In the genomic region with DNA sequence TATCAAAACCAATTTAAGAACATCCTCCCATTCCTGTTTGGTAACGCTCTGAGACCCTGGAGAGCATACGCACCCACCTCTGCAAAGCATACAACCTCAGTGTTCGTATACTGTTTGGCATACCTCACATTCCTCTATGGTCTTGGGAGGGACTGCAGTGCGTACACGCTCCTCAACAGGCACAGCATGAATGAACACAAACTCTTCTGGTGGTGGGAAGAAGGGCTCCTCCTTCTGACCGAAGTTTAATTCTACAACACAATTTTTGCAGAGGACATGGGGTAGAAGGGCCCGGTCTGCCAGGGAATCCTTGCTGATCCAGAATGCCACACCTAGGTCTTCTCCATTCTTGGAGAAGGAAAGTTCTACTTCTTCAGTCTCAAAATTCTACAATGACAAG, we compare ENCODE assay signal across 13 cellular contexts. TPM values are rescaled to one million over a fixed set of nuclear protein-coding genes. Genes with fewer than 3 reads are reported as not detected.
A peak's percentile ranks its signal among the peaks of the same experiment; 100 is the strongest.
DNase-seq lines count a peak whose midpoint lies in the region; ATAC-seq, FAIRE-seq and TF ChIP-seq lines count a peak whose summit lies in the region.
"Had no signal": no experiment of that assay in that cellular context is flagged by ENCODE, and none has a peak within 500 bp of the region (broad histone marks: within the 10 kb centered on the region; RNA-seq: fewer than 3 reads in every experiment).

No MANE protein-coding gene starts in this region.

- H3K9me3 ChIP-seq in PC-3 (ENCODE audit: low read length) (no peaks in the 10 kb centered on the region), endothelial cell of umbilical vein (replicated peaks; ENCODE audit: control insufficient read depth, insufficient read depth, low read length) (no peaks in the 10 kb centered on the region)
- H3K9me3 ChIP-seq: vagina had no signal

- peaks cover 46% of the 10 kb centered on the region for H4K20me1 ChIP-seq in PC-3 (ENCODE audit: low read length)
- H4K20me1 ChIP-seq in endothelial cell of umbilical vein (replicated peaks; ENCODE audit: control insufficient read depth, extremely low read depth, insufficient read depth, low read length), result no peaks in the 10 kb centered on the region

- TF ChIP-seq POLR2A in endothelial cell of umbilical vein (IDR thresholded peaks at IDR 0.05; ENCODE audit: low read depth, low read length), result no peak

- H3K27ac ChIP-seq in PC-3 (ENCODE audit: low read length), result no peak overlapping the region
- no peak overlapping the region for H3K27ac ChIP-seq in endothelial cell of umbilical vein (ENCODE audit: insufficient read depth, low read depth, low read length)
- H3K27ac ChIP-seq: neutrophil, vagina had no signal

- ATAC-seq in activated T-cell treated with anti-CD3 and anti-CD28 coated beads, Interleukin-2, amount 50 U/mL, for 72 hours (replicated peaks in 1 of 2), result no peak
- ATAC-seq in PC-3 (peak; percentile 22; the same call in 1 of the 2 replicates), sciatic nerve (no peak), T-cell (replicated peaks in 1 of 4) (no peak)

- peaks cover 35 to 59% of the 10 kb centered on the region in 2 donors for H3K36me3 Mint-ChIP-seq in activated T-cell treated with anti-CD3 and anti-CD28 coated beads, Interleukin-2, amount 50 U/mL, for 72 hours (ENCODE audit: insufficient read depth in 2 of 2)
- peaks cover 64% of the 10 kb centered on the region for H3K36me3 Mint-ChIP-seq in T-cell

- no peaks in the 10 kb centered on the region for H3K27me3 Mint-ChIP-seq in activated T-cell treated with anti-CD3 and anti-CD28 coated beads, Interleukin-2, amount 50 U/mL, for 72 hours (ENCODE audit: low read depth)
- H3K27me3 Mint-ChIP-seq in T-cell, result no peaks in the 10 kb centered on the region

- FAIRE-seq in endothelial cell of umbilical vein (lab: Jason Lieb, UNC), result no peak
- FAIRE-seq in HTR-8/SVneo (lab: Jason Lieb, UNC), result no peak
- FAIRE-seq: GM12892 had no signal

- H3K27me3 ChIP-seq in PC-3 (ENCODE audit: low read length), result no peaks in the 10 kb centered on the region
- H3K27me3 ChIP-seq in endothelial cell of umbilical vein (ENCODE audit: control insufficient read depth in 2 of 2, insufficient read depth in 2 of 2, low read length in 2 of 2), result no peaks in the 10 kb centered on the region
- H3K27me3 ChIP-seq: neutrophil, vagina had no signal

- peaks cover 64% of the 10 kb centered on the region for H3K4me1 Mint-ChIP-seq in activated T-cell treated with anti-CD3 and anti-CD28 coated beads, Interleukin-2, amount 50 U/mL, for 72 hours (ENCODE audit: low read depth)
- peaks cover 46 to 67% (median 67%) of the 10 kb centered on the region in 3 donors for H3K4me1 Mint-ChIP-seq in T-cell

- intact Hi-C loops in PC-3 (cut with micrococcal nuclease) (loop anchor here (10.0 kb wide), 1 partner anchor 1463 kb away; the partner anchor contains the start of gene STIP1), endothelial cell of umbilical vein (cut with micrococcal nuclease) (no loop called here), sciatic nerve (cut with DNase I) (no loop called here)

- POLR2A ChIA-PET in PC-3 (lab: Charles Lee; ENCODE audit: unreplicated experiment) (no interaction called here), endothelial cell of umbilical vein (lab: Charles Lee) (no interaction called here), T-cell (lab: Charles Lee) (no interaction called here)

- CTCF ChIA-PET in PC-3 (lab: Charles Lee) (no interaction called here), endothelial cell of umbilical vein (lab: Charles Lee) (no interaction called here), T-cell (lab: Charles Lee) (no interaction called here)

- no peak overlapping the region for H3K4me3 Mint-ChIP-seq in activated T-cell treated with anti-CD3 and anti-CD28 coated beads, Interleukin-2, amount 50 U/mL, for 72 hours
- no peak overlapping the region for H3K4me3 Mint-ChIP-seq in T-cell

- H3K27ac Mint-ChIP-seq in activated T-cell treated with anti-CD3 and anti-CD28 coated beads, Interleukin-2, amount 50 U/mL, for 72 hours, result peak overlapping the region; percentile 80
- H3K27ac Mint-ChIP-seq in T-cell, result peak overlapping the region in 1 of 2 donors; percentile 11

- no peak overlapping the region for H3K4me3 ChIP-seq in PC-3 (ENCODE audit: low read length)
- no peak overlapping the region for H3K4me3 ChIP-seq in endothelial cell of umbilical vein (replicated peaks in 1 of 3; ENCODE audit: insufficient read depth in 1 of 3, low read depth in 1 of 3, low read length in 3 of 3)
- H3K4me3 ChIP-seq: vagina had no signal

- H3K79me2 ChIP-seq in PC-3 (ENCODE audit: low read length), result peaks cover 82% of the 10 kb centered on the region
- peaks cover 75% of the 10 kb centered on the region for H3K79me2 ChIP-seq in endothelial cell of umbilical vein (ENCODE audit: control insufficient read depth, insufficient read depth, low read length)

- H3K9me3 Mint-ChIP-seq in activated T-cell treated with anti-CD3 and anti-CD28 coated beads, Interleukin-2, amount 50 U/mL, for 72 hours, result no peaks in the 10 kb centered on the region
- no peaks in the 10 kb centered on the region for H3K9me3 Mint-ChIP-seq in T-cell

- H3K9me1 ChIP-seq in endothelial cell of umbilical vein (replicated peaks; ENCODE audit: control insufficient read depth, extremely low read depth, insufficient read depth, low read length), result no peaks in the 10 kb centered on the region

- dilution Hi-C loops in endothelial cell of umbilical vein (cut with MboI; ENCODE audit: extremely low pct_ligation_motif_present, low sequenced_read_pairs), result no loop called here

- H3K4me2 ChIP-seq in PC-3 (ENCODE audit: low read length), result no peak overlapping the region
- no peak overlapping the region for H3K4me2 ChIP-seq in endothelial cell of umbilical vein (ENCODE audit: insufficient read depth, low read length)

- DNase-seq in activated T-cell treated with anti-CD3 and anti-CD28 coated beads, Interleukin-2, amount 50 U/mL, for 72 hours, result no peak
- DNase-seq in activated T-cell treated with anti-CD3 and anti-CD28 coated beads, Interleukin-2, amount 50 U/mL, for 48 hours, result no peak
- DNase-seq in PC-3 (peak; percentile 40), endothelial cell of umbilical vein (ENCODE audit: low read depth, low spot score) (no peak), sciatic nerve (ENCODE audit: low spot score) (peak; percentile 5), NCI-H146 treated with DMSO at 0.1 percent for 48 hours (lab: John Stamatoyannopoulos, UW; ENCODE audit: unreplicated experiment) (no peak), HTR-8/SVneo (ENCODE audit: insufficient read length, low spot score) (no peak), T-cell (no peak)
- DNase-seq: activated CD4-positive, alpha-beta T cell treated with anti-CD3 and anti-CD28 coated beads, Interleukin-2, amount 50 U/mL, for 4 hours; NCI-H187 had no signal

- H3K9ac ChIP-seq in PC-3 (ENCODE audit: low read length), result no peak overlapping the region
- no peak overlapping the region for H3K9ac ChIP-seq in endothelial cell of umbilical vein (replicated peaks; ENCODE audit: extremely low read depth, insufficient read depth, low read length)

- BruUV-seq in PC-3 (replicated peaks; lab: Mats Ljungman, UMichigan) (TSS peak; percentile 34), endothelial cell of umbilical vein (replicated peaks; lab: Mats Ljungman, UMichigan) (TSS peak; percentile 65)

- peaks cover 68% of the 10 kb centered on the region for H3K36me3 ChIP-seq in PC-3 (ENCODE audit: low read depth, low read length)
- H3K36me3 ChIP-seq in endothelial cell of umbilical vein (ENCODE audit: control insufficient read depth in 2 of 2, extremely low read depth in 1 of 2, insufficient read depth in 2 of 2, low read length in 2 of 2), result peaks cover 32 to 48% of the 10 kb centered on the region in 2 experiments

- TF ChIP-seq CTCF in PC-3 (conservative IDR thresholded peaks at IDR 0.05; ENCODE audit: low read depth, low read length), result peak; percentile 51
- TF ChIP-seq CTCF in endothelial cell of umbilical vein (IDR thresholded peaks at IDR 0.05; ENCODE audit: extremely low read depth in 1 of 2, insufficient read depth in 1 of 2, low read depth in 1 of 2, low read length in 2 of 2), result no peak

- H3F3A ChIP-seq in PC-3 (ENCODE audit: low read length, unreplicated experiment), result no peaks in the 10 kb centered on the region

- no peaks in the 10 kb centered on the region for H3K9me2 ChIP-seq in PC-3 (replicated peaks; ENCODE audit: low read length)

- no peak overlapping the region for H2AFZ ChIP-seq in PC-3 (ENCODE audit: low read length)
- no peak overlapping the region for H2AFZ ChIP-seq in endothelial cell of umbilical vein (ENCODE audit: low read depth, low read length)

- H3K4me1 ChIP-seq in PC-3 (ENCODE audit: insufficient read depth, low read length), result peaks cover 9% of the 10 kb centered on the region
- H3K4me1 ChIP-seq in endothelial cell of umbilical vein (ENCODE audit: control insufficient read depth, extremely low read depth, insufficient read depth, low read length), result peaks cover 11% of the 10 kb centered on the region

RNA-seq across cellular contexts. Expression of gene HNRNPUL2, which starts 5.3 kb away (rescaled TPM):
- total RNA-seq in activated T-cell treated with anti-CD3 and anti-CD28 coated beads, Interleukin-2, amount 50 U/mL, for 72 hours, result 10 to 100 TPM; 56.7 to 66.8 TPM
- total RNA-seq in PC-3 (2014; rRNA removed), result 15.5 and 25.4 TPM in 2 replicates
- 53.4 and 56.2 TPM in 2 replicates for total RNA-seq in endothelial cell of umbilical vein
- 14.1 and 18.3 TPM in 2 replicates for polyA plus RNA-seq in endothelial cell of umbilical vein
- 24.6 and 26.0 TPM in 2 replicates for polyA plus RNA-seq in endothelial cell of umbilical vein (2011; cell fraction: cytosol; rRNA removed)
- polyA plus RNA-seq in endothelial cell of umbilical vein (2011; cell fraction: nucleus; rRNA removed), result 20.9 and 29.8 TPM in 2 replicates
- polyA plus RNA-seq in endothelial cell of umbilical vein (2012), result 51.5 and 55.8 TPM in 2 replicates
- polyA minus RNA-seq in endothelial cell of umbilical vein, result 21.9 and 22.6 TPM in 2 replicates
- polyA minus RNA-seq in endothelial cell of umbilical vein (2011; cell fraction: cytosol; rRNA and poly(A)+ RNA removed), result 13.9 TPM
- polyA minus RNA-seq in endothelial cell of umbilical vein (2011; cell fraction: nucleus; rRNA and poly(A)+ RNA removed), result 21.5 and 29.4 TPM in 2 replicates
- total RNA-seq in sciatic nerve, result 51.2 TPM
- total RNA-seq in T-cell, result 10 to 100 TPM; 45.8 to 67.8 (median 62.7) TPM

RNA-seq across cellular contexts. Expression of gene TTC9C, which starts 6.3 kb away (rescaled TPM):
- 10 to 100 TPM; 67.3 to 68.9 TPM for total RNA-seq in activated T-cell treated with anti-CD3 and anti-CD28 coated beads, Interleukin-2, amount 50 U/mL, for 72 hours
- total RNA-seq in PC-3 (2014; rRNA removed) (26.1 and 37.4 TPM in 2 replicates), endothelial cell of umbilical vein (31.6 and 43.5 TPM in 2 replicates), sciatic nerve (30.9 TPM), T-cell (10 to 100 TPM; 15.4 to 54.5 (median 44.6) TPM)
- 20.6 and 27.4 TPM in 2 replicates for polyA plus RNA-seq in endothelial cell of umbilical vein
- polyA plus RNA-seq in endothelial cell of umbilical vein (2011; cell fraction: cytosol; rRNA removed), result 24.3 and 28.5 TPM in 2 replicates
- polyA plus RNA-seq in endothelial cell of umbilical vein (2011; cell fraction: nucleus; rRNA removed), result 22.3 and 25.8 TPM in 2 replicates
- polyA plus RNA-seq in endothelial cell of umbilical vein (2012), result 42.0 and 49.3 TPM in 2 replicates
- 16.1 and 18.8 TPM in 2 replicates for polyA minus RNA-seq in endothelial cell of umbilical vein
- polyA minus RNA-seq in endothelial cell of umbilical vein (2011; cell fraction: cytosol; rRNA and poly(A)+ RNA removed), result 24.3 TPM
- 15.8 and 17.1 TPM in 2 replicates for polyA minus RNA-seq in endothelial cell of umbilical vein (2011; cell fraction: nucleus; rRNA and poly(A)+ RNA removed)

RNA-seq across cellular contexts. Expression of gene GNG3, which starts 14.5 kb away (rescaled TPM):
- total RNA-seq in activated T-cell treated with anti-CD3 and anti-CD28 coated beads, Interleukin-2, amount 50 U/mL, for 72 hours, result not detected
- total RNA-seq in PC-3 (2014; rRNA removed) (not detected in 2 replicates), endothelial cell of umbilical vein (not detected in 2 replicates), sciatic nerve (1.4 TPM), T-cell (not detected)
- polyA plus RNA-seq in endothelial cell of umbilical vein, result not detected in 2 replicates
- not detected in 2 replicates for polyA plus RNA-seq in endothelial cell of umbilical vein (2011; cell fraction: cytosol; rRNA removed)
- polyA plus RNA-seq in endothelial cell of umbilical vein (2011; cell fraction: nucleus; rRNA removed), result not detected in 2 replicates
- polyA plus RNA-seq in endothelial cell of umbilical vein (2012), result 0.49 TPM in 1 of 2 replicates, not detected in the other
- 0.46 TPM in 1 of 2 replicates, not detected in the other for polyA minus RNA-seq in endothelial cell of umbilical vein
- not detected for polyA minus RNA-seq in endothelial cell of umbilical vein (2011; cell fraction: cytosol; rRNA and poly(A)+ RNA removed)
- polyA minus RNA-seq in endothelial cell of umbilical vein (2011; cell fraction: nucleus; rRNA and poly(A)+ RNA removed), result not detected in 2 replicates

RNA-seq across cellular contexts. Expression of gene BSCL2, which starts 14.8 kb away (rescaled TPM):
- total RNA-seq in activated T-cell treated with anti-CD3 and anti-CD28 coated beads, Interleukin-2, amount 50 U/mL, for 72 hours, result 10 to 100 TPM; 38.4 to 40.7 TPM
- total RNA-seq in PC-3 (2014; rRNA removed) (65.7 and 73.4 TPM in 2 replicates), endothelial cell of umbilical vein (31.1 and 31.3 TPM in 2 replicates), sciatic nerve (44.5 TPM), T-cell (10 to 100 TPM; 21.9 to 43.7 (median 37.3) TPM)
- polyA plus RNA-seq in endothelial cell of umbilical vein, result 94.8 and 126 TPM in 2 replicates
- polyA plus RNA-seq in endothelial cell of umbilical vein (2011; cell fraction: cytosol; rRNA removed), result 54.8 and 58.8 TPM in 2 replicates
- polyA plus RNA-seq in endothelial cell of umbilical vein (2011; cell fraction: nucleus; rRNA removed), result 55.1 and 75.0 TPM in 2 replicates
- polyA plus RNA-seq in endothelial cell of umbilical vein (2012), result 30.9 and 39.8 TPM in 2 replicates
- polyA minus RNA-seq in endothelial cell of umbilical vein, result 67.7 and 79.6 TPM in 2 replicates
- polyA minus RNA-seq in endothelial cell of umbilical vein (2011; cell fraction: cytosol; rRNA and poly(A)+ RNA removed), result 29.3 TPM
- 24.9 and 26.5 TPM in 2 replicates for polyA minus RNA-seq in endothelial cell of umbilical vein (2011; cell fraction: nucleus; rRNA and poly(A)+ RNA removed)

RNA-seq across cellular contexts. Expression of gene ZBTB3, which starts 32.0 kb away (rescaled TPM):
- total RNA-seq in activated T-cell treated with anti-CD3 and anti-CD28 coated beads, Interleukin-2, amount 50 U/mL, for 72 hours, result 10 to 100 TPM; 12.2 to 12.4 TPM
- 2.2 and 3.3 TPM in 2 replicates for total RNA-seq in PC-3 (2014; rRNA removed)
- 6.9 and 8.1 TPM in 2 replicates for total RNA-seq in endothelial cell of umbilical vein
- polyA plus RNA-seq in endothelial cell of umbilical vein, result 3.7 and 4.1 TPM in 2 replicates
- polyA plus RNA-seq in endothelial cell of umbilical vein (2011; cell fraction: cytosol; rRNA removed), result 3.4 and 3.9 TPM in 2 replicates
- 4.4 and 4.5 TPM in 2 replicates for polyA plus RNA-seq in endothelial cell of umbilical vein (2011; cell fraction: nucleus; rRNA removed)
- polyA plus RNA-seq in endothelial cell of umbilical vein (2012), result 1.2 and 2.0 TPM in 2 replicates
- 8.2 and 8.7 TPM in 2 replicates for polyA minus RNA-seq in endothelial cell of umbilical vein
- 7.5 TPM for polyA minus RNA-seq in endothelial cell of umbilical vein (2011; cell fraction: cytosol; rRNA and poly(A)+ RNA removed)
- 5.3 and 5.8 TPM in 2 replicates for polyA minus RNA-seq in endothelial cell of umbilical vein (2011; cell fraction: nucleus; rRNA and poly(A)+ RNA removed)
- 9.8 TPM for total RNA-seq in sciatic nerve
- total RNA-seq in T-cell, result 10 to 100 TPM in 3 of 5 donors, 1 to 10 TPM in 2; 5.9 to 24.6 (median 22.9) TPM

Comparison
In these comparisons a context has a peak if more than half of its experiments do, and no peak if none do; other contexts are left out.
1. DNase-seq: peak in PC-3 (single experiment) and sciatic nerve (single experiment); none in activated T-cell treated with anti-CD3 and anti-CD28 coated beads, Interleukin-2, amount 50 U/mL, for 72 hours (0 of 2), activated T-cell treated with anti-CD3 and anti-CD28 coated beads, Interleukin-2, amount 50 U/mL, for 48 hours (0 of 2), endothelial cell of umbilical vein (single experiment), NCI-H146 treated with DMSO at 0.1 percent for 48 hours (single experiment), HTR-8/SVneo (single experiment) and T-cell (0 of 34).